1 cellular context compared by ENCODE assay signal in the genomic region with DNA sequence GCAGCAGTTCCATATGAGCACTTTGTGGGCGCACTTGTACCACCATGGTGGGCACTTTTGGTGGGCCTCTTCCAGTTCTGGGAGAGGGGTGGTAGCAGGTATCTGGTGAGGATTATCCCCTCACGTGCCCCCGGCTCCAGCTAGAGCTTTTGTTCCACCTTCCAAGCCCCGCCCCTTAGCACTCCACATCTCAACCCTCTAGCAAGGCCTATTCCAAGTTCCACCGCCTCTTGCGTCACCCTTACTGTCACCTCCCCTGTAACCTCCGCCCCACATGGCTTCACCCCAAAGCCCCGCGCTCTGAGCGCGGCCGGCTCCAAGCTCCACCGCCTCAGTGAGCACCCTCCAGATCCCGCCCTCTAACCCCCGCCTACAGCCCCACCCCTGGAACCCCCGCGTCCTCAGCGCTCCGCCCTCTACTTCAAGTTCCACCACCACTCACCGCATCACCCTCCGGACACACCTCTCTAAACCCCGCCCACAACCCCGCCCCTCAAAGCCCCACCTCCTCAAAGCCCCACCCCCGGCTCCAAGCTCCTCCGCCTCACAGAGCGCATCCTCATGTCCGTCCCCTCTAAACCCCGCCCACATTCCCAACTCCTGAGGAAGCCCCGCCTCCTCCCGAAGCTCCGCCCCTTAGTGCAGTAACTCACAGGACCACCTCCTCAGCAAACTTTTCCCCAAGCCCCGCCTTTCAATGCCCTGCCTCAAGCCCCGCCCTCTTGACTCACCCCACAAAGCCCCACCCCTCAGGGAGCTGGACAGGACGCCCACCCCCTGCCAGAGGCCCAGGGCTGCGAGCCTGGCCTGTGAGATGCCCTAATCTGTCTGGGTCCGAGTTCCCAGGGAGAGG.
TF ChIP-seq lines count a peak whose summit lies in the region.

No MANE protein-coding gene starts in this region.

TF ChIP-seq in K562, 482 proteins besides CTCF, POLR2A, EP300 and RAD21 (continued from another document and continues in another):
- TF ChIP-seq, protein P1, sequence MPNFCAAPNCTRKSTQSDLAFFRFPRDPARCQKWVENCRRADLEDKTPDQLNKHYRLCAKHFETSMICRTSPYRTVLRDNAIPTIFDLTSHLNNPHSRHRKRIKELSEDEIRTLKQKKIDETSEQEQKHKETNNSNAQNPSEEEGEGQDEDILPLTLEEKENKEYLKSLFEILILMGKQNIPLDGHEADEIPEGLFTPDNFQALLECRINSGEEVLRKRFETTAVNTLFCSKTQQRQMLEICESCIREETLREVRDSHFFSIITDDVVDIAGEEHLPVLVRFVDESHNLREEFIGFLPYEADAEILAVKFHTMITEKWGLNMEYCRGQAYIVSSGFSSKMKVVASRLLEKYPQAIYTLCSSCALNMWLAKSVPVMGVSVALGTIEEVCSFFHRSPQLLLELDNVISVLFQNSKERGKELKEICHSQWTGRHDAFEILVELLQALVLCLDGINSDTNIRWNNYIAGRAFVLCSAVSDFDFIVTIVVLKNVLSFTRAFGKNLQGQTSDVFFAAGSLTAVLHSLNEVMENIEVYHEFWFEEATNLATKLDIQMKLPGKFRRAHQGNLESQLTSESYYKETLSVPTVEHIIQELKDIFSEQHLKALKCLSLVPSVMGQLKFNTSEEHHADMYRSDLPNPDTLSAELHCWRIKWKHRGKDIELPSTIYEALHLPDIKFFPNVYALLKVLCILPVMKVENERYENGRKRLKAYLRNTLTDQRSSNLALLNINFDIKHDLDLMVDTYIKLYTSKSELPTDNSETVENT (CRISPR knock-in tag; IDR thresholded peaks at IDR 0.05), result no peak
- 0 out of 4 replicates have a peak, but pooled peaks of 1 of the 2 experiments have one; percentile 15 for TF ChIP-seq SIN3A (IDR thresholded peaks at IDR 0.05; ENCODE audit: borderline replicate concordance in 2 of 2, control insufficient read depth in 1 of 2, low read depth in 2 of 2, low read length in 2 of 2)
- TF ChIP-seq PRMT5 (CRISPR knock-in tag; IDR thresholded peaks at IDR 0.05), result no peak
- TF ChIP-seq, protein P2, sequence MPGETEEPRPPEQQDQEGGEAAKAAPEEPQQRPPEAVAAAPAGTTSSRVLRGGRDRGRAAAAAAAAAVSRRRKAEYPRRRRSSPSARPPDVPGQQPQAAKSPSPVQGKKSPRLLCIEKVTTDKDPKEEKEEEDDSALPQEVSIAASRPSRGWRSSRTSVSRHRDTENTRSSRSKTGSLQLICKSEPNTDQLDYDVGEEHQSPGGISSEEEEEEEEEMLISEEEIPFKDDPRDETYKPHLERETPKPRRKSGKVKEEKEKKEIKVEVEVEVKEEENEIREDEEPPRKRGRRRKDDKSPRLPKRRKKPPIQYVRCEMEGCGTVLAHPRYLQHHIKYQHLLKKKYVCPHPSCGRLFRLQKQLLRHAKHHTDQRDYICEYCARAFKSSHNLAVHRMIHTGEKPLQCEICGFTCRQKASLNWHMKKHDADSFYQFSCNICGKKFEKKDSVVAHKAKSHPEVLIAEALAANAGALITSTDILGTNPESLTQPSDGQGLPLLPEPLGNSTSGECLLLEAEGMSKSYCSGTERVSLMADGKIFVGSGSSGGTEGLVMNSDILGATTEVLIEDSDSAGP (CRISPR knock-in tag; IDR thresholded peaks at IDR 0.05), result no peak
- TF ChIP-seq SRSF7 (optimal IDR thresholded peaks at IDR 0.05; ENCODE audit: low read depth, low read length), result no peak
- TF ChIP-seq C11orf30 (IDR thresholded peaks at IDR 0.05; ENCODE audit: low read depth), result no peak
- no peak for TF ChIP-seq POLR2AphosphoS2 (IDR thresholded peaks at IDR 0.05; ENCODE audit: low read length)
- TF ChIP-seq ZNF695 (CRISPR knock-in tag; IDR thresholded peaks at IDR 0.05), result no peak
- no peak for TF ChIP-seq CSDE1 (IDR thresholded peaks at IDR 0.05)
- TF ChIP-seq, protein P3, sequence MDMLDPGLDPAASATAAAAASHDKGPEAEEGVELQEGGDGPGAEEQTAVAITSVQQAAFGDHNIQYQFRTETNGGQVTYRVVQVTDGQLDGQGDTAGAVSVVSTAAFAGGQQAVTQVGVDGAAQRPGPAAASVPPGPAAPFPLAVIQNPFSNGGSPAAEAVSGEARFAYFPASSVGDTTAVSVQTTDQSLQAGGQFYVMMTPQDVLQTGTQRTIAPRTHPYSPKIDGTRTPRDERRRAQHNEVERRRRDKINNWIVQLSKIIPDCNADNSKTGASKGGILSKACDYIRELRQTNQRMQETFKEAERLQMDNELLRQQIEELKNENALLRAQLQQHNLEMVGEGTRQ (CRISPR knock-in tag; IDR thresholded peaks at IDR 0.05), result no peak
- no peak for TF ChIP-seq ZNF23 (CRISPR knock-in tag; IDR thresholded peaks at IDR 0.05)
- TF ChIP-seq, protein P4, sequence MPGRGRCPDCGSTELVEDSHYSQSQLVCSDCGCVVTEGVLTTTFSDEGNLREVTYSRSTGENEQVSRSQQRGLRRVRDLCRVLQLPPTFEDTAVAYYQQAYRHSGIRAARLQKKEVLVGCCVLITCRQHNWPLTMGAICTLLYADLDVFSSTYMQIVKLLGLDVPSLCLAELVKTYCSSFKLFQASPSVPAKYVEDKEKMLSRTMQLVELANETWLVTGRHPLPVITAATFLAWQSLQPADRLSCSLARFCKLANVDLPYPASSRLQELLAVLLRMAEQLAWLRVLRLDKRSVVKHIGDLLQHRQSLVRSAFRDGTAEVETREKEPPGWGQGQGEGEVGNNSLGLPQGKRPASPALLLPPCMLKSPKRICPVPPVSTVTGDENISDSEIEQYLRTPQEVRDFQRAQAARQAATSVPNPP (IDR thresholded peaks at IDR 0.05; ENCODE audit: borderline replicate concordance, insufficient read depth, insufficient read length), result no peak
- TF ChIP-seq, protein P5, sequence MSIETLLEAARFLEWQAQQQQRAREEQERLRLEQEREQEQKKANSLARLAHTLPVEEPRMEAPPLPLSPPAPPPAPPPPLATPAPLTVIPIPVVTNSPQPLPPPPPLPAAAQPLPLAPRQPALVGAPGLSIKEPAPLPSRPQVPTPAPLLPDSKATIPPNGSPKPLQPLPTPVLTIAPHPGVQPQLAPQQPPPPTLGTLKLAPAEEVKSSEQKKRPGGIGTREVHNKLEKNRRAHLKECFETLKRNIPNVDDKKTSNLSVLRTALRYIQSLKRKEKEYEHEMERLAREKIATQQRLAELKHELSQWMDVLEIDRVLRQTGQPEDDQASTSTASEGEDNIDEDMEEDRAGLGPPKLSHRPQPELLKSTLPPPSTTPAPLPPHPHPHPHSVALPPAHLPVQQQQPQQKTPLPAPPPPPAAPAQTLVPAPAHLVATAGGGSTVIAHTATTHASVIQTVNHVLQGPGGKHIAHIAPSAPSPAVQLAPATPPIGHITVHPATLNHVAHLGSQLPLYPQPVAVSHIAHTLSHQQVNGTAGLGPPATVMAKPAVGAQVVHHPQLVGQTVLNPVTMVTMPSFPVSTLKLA (conservative IDR thresholded peaks at IDR 0.05), result peak in 1 of 2 experiments; percentile 75; a peak in 3 of 4 replicates
- no peak for TF ChIP-seq NFE2 (IDR thresholded peaks at IDR 0.05; ENCODE audit: low read depth)
- no peak for TF ChIP-seq HNRNPH1 (optimal IDR thresholded peaks at IDR 0.05; ENCODE audit: low read depth, low read length)
- TF ChIP-seq RBM34 (IDR thresholded peaks at IDR 0.05; ENCODE audit: borderline replicate concordance, insufficient read depth, low read length), result no peak
- no peak; the same call in 1 of the 2 replicates for TF ChIP-seq MTA3 (IDR thresholded peaks at IDR 0.05; ENCODE audit: borderline replicate concordance)
- TF ChIP-seq MCM7 (IDR thresholded peaks at IDR 0.05), result no peak
- no peak for TF ChIP-seq MCM5 (IDR thresholded peaks at IDR 0.05; ENCODE audit: low read depth)
- TF ChIP-seq, protein P6, sequence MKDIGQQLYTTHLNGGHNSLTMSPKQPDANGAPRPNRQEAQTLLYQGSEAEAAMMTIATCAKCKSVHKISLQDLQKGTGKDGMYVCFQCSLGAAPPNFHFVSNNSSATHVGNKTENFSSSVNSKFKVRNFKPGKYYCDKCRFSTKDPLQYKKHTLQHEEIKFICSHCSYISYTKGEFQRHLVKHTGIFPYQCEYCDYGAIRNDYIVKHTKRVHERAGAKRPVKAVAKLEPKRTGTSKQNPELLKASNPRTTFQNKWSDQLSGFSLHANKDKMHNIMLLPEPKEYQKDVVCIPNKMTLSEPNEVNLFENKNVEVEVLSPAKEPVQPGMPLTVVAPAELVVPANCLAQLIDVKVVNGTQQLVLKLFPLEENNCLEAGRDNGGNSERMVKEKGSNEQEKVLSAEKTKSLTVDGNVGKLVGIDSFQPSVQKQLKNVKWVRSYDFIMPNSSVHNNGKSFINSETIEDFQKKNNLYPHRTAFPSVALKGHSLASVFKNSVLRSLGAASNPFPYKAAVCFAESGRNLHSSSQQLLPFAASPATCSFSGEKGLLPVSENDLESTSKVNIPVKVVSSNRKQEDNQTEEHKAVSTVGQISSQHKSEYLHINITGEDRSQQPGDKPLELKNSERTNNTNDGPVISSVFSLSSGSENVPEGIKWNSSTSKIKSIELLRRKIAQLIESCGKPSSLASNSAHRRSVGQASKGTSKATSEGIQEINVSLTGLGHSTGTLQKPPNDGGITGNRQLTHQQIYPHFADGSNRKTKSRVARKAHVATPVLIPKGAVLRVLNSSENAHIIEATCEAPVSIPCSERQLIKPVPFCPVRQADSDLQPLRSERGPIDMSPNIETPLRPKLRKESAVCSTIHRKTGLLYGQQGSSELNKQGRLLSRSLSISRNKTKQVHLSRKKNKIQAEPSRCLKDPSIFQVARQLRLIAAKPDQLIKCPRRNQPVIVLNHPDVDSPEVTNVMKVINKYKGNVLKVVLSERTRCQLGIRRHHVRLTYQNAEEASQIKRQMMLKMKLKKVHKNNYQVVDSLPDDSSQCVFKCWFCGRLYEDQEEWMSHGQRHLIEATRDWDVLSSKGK (CRISPR knock-in tag; IDR thresholded peaks at IDR 0.05), result no peak
- TF ChIP-seq TEAD2 (tag; IDR thresholded peaks at IDR 0.05), result no peak
- no peak for TF ChIP-seq ZNF766 (CRISPR knock-in tag; conservative IDR thresholded peaks at IDR 0.05)
- no peak for TF ChIP-seq ZNF3 (CRISPR knock-in tag; IDR thresholded peaks at IDR 0.05)
- TF ChIP-seq POU5F1 (IDR thresholded peaks at IDR 0.05; ENCODE audit: borderline replicate concordance, low read depth, low read length, partially characterized antibody), result no peak
- TF ChIP-seq, protein P7, sequence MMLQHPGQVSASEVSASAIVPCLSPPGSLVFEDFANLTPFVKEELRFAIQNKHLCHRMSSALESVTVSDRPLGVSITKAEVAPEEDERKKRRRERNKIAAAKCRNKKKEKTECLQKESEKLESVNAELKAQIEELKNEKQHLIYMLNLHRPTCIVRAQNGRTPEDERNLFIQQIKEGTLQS (IDR thresholded peaks at IDR 0.05), result peak; percentile 97
- TF ChIP-seq, protein P7 (CRISPR knock-in tag; conservative IDR thresholded peaks at IDR 0.05), result no peak
- TF ChIP-seq, protein P8, sequence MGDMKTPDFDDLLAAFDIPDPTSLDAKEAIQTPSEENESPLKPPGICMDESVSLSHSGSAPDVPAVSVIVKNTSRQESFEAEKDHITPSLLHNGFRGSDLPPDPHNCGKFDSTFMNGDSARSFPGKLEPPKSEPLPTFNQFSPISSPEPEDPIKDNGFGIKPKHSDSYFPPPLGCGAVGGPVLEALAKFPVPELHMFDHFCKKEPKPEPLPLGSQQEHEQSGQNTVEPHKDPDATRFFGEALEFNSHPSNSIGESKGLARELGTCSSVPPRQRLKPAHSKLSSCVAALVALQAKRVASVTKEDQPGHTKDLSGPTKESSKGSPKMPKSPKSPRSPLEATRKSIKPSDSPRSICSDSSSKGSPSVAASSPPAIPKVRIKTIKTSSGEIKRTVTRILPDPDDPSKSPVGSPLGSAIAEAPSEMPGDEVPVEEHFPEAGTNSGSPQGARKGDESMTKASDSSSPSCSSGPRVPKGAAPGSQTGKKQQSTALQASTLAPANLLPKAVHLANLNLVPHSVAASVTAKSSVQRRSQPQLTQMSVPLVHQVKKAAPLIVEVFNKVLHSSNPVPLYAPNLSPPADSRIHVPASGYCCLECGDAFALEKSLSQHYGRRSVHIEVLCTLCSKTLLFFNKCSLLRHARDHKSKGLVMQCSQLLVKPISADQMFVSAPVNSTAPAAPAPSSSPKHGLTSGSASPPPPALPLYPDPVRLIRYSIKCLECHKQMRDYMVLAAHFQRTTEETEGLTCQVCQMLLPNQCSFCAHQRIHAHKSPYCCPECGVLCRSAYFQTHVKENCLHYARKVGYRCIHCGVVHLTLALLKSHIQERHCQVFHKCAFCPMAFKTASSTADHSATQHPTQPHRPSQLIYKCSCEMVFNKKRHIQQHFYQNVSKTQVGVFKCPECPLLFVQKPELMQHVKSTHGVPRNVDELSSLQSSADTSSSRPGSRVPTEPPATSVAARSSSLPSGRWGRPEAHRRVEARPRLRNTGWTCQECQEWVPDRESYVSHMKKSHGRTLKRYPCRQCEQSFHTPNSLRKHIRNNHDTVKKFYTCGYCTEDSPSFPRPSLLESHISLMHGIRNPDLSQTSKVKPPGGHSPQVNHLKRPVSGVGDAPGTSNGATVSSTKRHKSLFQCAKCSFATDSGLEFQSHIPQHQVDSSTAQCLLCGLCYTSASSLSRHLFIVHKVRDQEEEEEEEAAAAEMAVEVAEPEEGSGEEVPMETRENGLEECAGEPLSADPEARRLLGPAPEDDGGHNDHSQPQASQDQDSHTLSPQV (IDR thresholded peaks at IDR 0.05), result no peak
- peak; percentile 50 for TF ChIP-seq RBFOX2 (IDR thresholded peaks at IDR 0.05; ENCODE audit: low read depth, low read length)
- no peak for TF ChIP-seq HMG20A (CRISPR knock-in tag; conservative IDR thresholded peaks at IDR 0.05)
- TF ChIP-seq NEUROD1 (IDR thresholded peaks at IDR 0.05; ENCODE audit: borderline replicate concordance, low read depth, low read length, partially characterized antibody), result no peak
- TF ChIP-seq, protein P9, sequence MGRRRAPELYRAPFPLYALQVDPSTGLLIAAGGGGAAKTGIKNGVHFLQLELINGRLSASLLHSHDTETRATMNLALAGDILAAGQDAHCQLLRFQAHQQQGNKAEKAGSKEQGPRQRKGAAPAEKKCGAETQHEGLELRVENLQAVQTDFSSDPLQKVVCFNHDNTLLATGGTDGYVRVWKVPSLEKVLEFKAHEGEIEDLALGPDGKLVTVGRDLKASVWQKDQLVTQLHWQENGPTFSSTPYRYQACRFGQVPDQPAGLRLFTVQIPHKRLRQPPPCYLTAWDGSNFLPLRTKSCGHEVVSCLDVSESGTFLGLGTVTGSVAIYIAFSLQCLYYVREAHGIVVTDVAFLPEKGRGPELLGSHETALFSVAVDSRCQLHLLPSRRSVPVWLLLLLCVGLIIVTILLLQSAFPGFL (CRISPR knock-in tag; IDR thresholded peaks at IDR 0.05), result no peak
- TF ChIP-seq, protein P10, sequence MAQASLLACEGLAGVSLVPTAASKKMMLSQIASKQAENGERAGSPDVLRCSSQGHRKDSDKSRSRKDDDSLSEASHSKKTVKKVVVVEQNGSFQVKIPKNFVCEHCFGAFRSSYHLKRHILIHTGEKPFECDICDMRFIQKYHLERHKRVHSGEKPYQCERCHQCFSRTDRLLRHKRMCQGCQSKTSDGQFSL (CRISPR knock-in tag; IDR thresholded peaks at IDR 0.05), result no peak
- TF ChIP-seq, protein P10 (tag; IDR thresholded peaks at IDR 0.05), result no peak
